ENCODE assay signal across 2 cellular contexts in genomic region chr2:88613921-88614320, GRCh38.
TF ChIP-seq lines count a peak whose summit lies in the region.

No MANE protein-coding gene starts in this region.

TF ChIP-seq in IMR-90, 13 proteins besides CTCF, POLR2A, EP300 and RAD21:
- TF ChIP-seq RCOR1 (IDR thresholded peaks at IDR 0.05; ENCODE audit: insufficient replicate concordance, low read length) (no peak), MAZ (IDR thresholded peaks at IDR 0.05; ENCODE audit: borderline replicate concordance, low read depth, low read length) (no peak), CHD1 (IDR thresholded peaks at IDR 0.05; ENCODE audit: low read depth, low read length) (no peak), MAFK (IDR thresholded peaks at IDR 0.05; ENCODE audit: low read depth, low read length) (no peak), CEBPB (IDR thresholded peaks at IDR 0.05; ENCODE audit: low read depth, low read length) (no peak), SMC3 (IDR thresholded peaks at IDR 0.05; ENCODE audit: low read depth, low read length) (no peak), RFX5 (IDR thresholded peaks at IDR 0.05; ENCODE audit: low read depth, low read length) (no peak)
TF ChIP-seq in IMR-90: peak in this region for 0.

TF ChIP-seq in GM23338, 12 proteins besides CTCF, POLR2A, EP300 and RAD21:
- TF ChIP-seq STAT1 (IDR thresholded peaks at IDR 0.05; ENCODE audit: unreplicated experiment), result no peak
- no peak for TF ChIP-seq REST (IDR thresholded peaks at IDR 0.05; ENCODE audit: unreplicated experiment)
- TF ChIP-seq POLR2AphosphoS5 (IDR thresholded peaks at IDR 0.05; ENCODE audit: low read depth), result no peak
- TF ChIP-seq ETS1 (IDR thresholded peaks at IDR 0.05), result no peak
- no peak for TF ChIP-seq CREB1 (CRISPR knock-in tag; IDR thresholded peaks at IDR 0.05; ENCODE audit: low read depth)
- no peak for TF ChIP-seq EZH2 (IDR thresholded peaks at IDR 0.05; ENCODE audit: low read depth, unreplicated experiment)
- TF ChIP-seq EZH2phosphoT487 (IDR thresholded peaks at IDR 0.05; ENCODE audit: unreplicated experiment), result no peak
- TF ChIP-seq ZNF462 (CRISPR knock-in tag; IDR thresholded peaks at IDR 0.05), result no peak
- TF ChIP-seq NANOG (IDR thresholded peaks at IDR 0.05; ENCODE audit: borderline replicate concordance), result no peak
